1 cellular context compared by ENCODE assay signal in genomic region chr15:40344631-40345120, GRCh38.
TF ChIP-seq lines count a peak whose summit lies in the region.

No MANE protein-coding gene starts in this region.

TF ChIP-seq in endothelial cell of umbilical vein, 7 proteins besides CTCF, POLR2A, EP300 and RAD21:
- TF ChIP-seq GATA2 (IDR thresholded peaks at IDR 0.05; ENCODE audit: insufficient read depth, insufficient read length, low read depth, low read length) = no peak
- TF ChIP-seq EZH2 (IDR thresholded peaks at IDR 0.05; ENCODE audit: borderline replicate concordance, low read depth, low read length, severe bottlenecking) = no peak
- no peak for TF ChIP-seq MAX (IDR thresholded peaks at IDR 0.05; ENCODE audit: insufficient read depth, insufficient read length)
- TF ChIP-seq POLR2AphosphoS5 (IDR thresholded peaks at IDR 0.05; ENCODE audit: insufficient read depth, low read depth, low read length) = no peak
- no peak for TF ChIP-seq FOS (IDR thresholded peaks at IDR 0.05; ENCODE audit: borderline replicate concordance, insufficient read depth, low read length)
- TF ChIP-seq JUN (IDR thresholded peaks at IDR 0.05; ENCODE audit: borderline replicate concordance, insufficient read depth, insufficient read length, low read depth) = no peak
- no peak for TF ChIP-seq MYC (IDR thresholded peaks at IDR 0.05; ENCODE audit: low read depth, low read length)
